ENCODE assay signal across 2 cellular contexts in genomic region chr10:49403363-49403762, GRCh38.
A peak's percentile ranks its signal among the peaks of the same experiment; 100 is the strongest.
TF ChIP-seq lines count a peak whose summit lies in the region.

No MANE protein-coding gene starts in this region.

TF ChIP-seq in HEK293, 187 proteins besides CTCF, POLR2A, EP300 and RAD21 (continued from another document):
- TF ChIP-seq PATZ1 (tag by site-specific recombination; IDR thresholded peaks at IDR 0.05) (no peak), ZNF366 (tag by site-specific recombination; conservative IDR thresholded peaks at IDR 0.05) (peak; percentile 76), ZBTB10 (tag by site-specific recombination; IDR thresholded peaks at IDR 0.05) (no peak), KLF7 (tag by site-specific recombination; IDR thresholded peaks at IDR 0.05; ENCODE audit: borderline replicate concordance) (no peak)
- TF ChIP-seq, protein P1, sequence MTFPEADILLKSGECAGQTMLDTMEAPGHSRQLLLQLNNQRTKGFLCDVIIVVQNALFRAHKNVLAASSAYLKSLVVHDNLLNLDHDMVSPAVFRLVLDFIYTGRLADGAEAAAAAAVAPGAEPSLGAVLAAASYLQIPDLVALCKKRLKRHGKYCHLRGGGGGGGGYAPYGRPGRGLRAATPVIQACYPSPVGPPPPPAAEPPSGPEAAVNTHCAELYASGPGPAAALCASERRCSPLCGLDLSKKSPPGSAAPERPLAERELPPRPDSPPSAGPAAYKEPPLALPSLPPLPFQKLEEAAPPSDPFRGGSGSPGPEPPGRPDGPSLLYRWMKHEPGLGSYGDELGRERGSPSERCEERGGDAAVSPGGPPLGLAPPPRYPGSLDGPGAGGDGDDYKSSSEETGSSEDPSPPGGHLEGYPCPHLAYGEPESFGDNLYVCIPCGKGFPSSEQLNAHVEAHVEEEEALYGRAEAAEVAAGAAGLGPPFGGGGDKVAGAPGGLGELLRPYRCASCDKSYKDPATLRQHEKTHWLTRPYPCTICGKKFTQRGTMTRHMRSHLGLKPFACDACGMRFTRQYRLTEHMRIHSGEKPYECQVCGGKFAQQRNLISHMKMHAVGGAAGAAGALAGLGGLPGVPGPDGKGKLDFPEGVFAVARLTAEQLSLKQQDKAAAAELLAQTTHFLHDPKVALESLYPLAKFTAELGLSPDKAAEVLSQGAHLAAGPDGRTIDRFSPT (tag by site-specific recombination; IDR thresholded peaks at IDR 0.05): no peak

TF ChIP-seq in K562, 482 proteins besides CTCF, POLR2A, EP300 and RAD21 (continued from another document):
- TF ChIP-seq ZBTB26 (CRISPR knock-in tag; IDR thresholded peaks at IDR 0.05): 0 out of 2 replicates have a peak, but pooled peaks have one; percentile 9
- TF ChIP-seq HBP1 (CRISPR knock-in tag; IDR thresholded peaks at IDR 0.05): peak; percentile 68; the same call in 1 of the 2 replicates
- TF ChIP-seq ZNF778 (CRISPR knock-in tag; IDR thresholded peaks at IDR 0.05): no peak
